In the genomic region with DNA sequence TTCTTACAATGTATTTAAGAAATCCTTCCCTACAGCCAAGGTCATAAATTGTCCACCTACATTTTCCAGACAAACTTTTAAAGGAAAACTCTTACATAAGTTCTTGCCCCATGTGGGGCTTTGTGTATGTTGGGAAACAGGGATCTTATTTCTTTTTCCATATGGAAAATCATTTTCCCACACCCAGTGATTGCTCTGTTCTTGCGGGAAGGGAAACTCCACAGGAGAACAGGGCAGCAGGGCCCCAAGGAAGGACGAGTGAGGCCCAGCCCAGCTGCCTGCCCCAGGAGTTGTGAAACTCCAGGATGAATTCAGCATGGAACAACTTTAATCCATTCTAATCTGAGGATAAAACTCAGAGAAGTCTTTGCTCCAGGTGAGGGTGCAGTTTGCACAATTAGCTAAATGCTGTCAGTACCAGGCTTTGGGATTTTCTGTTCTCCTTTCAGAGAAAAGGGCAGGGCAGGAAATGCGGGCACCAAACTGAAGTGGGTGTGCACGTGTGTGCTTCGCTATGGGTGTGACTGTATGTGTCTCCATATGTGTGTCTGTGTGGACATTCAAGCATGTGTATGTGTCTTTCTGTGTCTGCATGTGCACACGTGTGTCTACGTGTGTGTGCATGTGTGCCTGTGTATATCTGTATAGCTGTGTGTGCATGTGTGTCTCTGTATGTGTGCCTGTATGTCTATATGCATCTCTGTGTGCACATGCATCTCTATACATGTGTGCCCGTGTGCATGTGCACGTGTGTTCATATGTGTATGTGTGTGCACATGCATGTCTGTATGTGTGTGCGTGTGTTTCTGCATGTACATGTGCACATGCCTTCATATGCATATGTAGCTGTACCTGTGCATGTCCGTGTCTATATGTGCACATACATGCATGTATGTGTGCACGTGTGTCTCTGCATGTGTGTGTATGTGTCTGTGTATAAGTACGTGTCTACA, we compare ENCODE assay signal across 10 cellular contexts.
A peak's percentile ranks its signal among the peaks of the same experiment; 100 is the strongest.
DNase-seq lines count a peak whose midpoint lies in the region; ATAC-seq, FAIRE-seq and TF ChIP-seq lines count a peak whose summit lies in the region.
"Had no signal": no experiment of that assay in that cellular context is flagged by ENCODE, and none has a peak within 500 bp of the region (broad histone marks: within the 10 kb centered on the region; RNA-seq: fewer than 3 reads in every experiment).

No MANE protein-coding gene starts in this region.

- H3K4me3 ChIP-seq in PC-9 (no peak overlapping the region), sigmoid colon (no peak overlapping the region)
- H3K4me3 ChIP-seq: adrenal gland had no signal

- CTCF ChIA-PET in PC-9 (lab: Charles Lee) = interaction anchor here (0.6 kb wide), 1 partner anchor 49 kb away, joined by 3 read pairs; no protein-coding TSS in a partner anchor
- CTCF ChIA-PET in Calu3 (lab: Charles Lee) = interaction anchor here (0.6 to 1.8 kb wide), 3 partner anchors 16 to 30 kb away, joined by 3 to 4 read pairs (median 4); no protein-coding TSS in a partner anchor
- CTCF ChIA-PET in activated CD8-positive, alpha-beta memory T cell treated with anti-CD3 and anti-CD28 coated beads, Interleukin-2, amount 10 ng/mL, durations not matched to agents 7 days and 5 days (lab: Charles Lee) = no interaction called here

- peak in 1 of 4 donors; percentile 10 for TF ChIP-seq EP300 in sigmoid colon (IDR thresholded peaks at IDR 0.05)

- ATAC-seq in activated CD8-positive, alpha-beta memory T cell treated with anti-CD3 and anti-CD28 coated beads, Interleukin-2, amount 10 ng/mL, durations not matched to agents 7 days and 5 days = no peak
- ATAC-seq: HCT116 had no signal

- H3K4me1 ChIP-seq in PC-9 (replicated peaks; ENCODE audit: insufficient read depth) (peaks cover 74% of the 10 kb centered on the region), sigmoid colon (peaks cover 0 to 59% (median 47%) of the 10 kb centered on the region in 4 donors)

- no peak overlapping the region for H2AFZ ChIP-seq in PC-9

- H3K79me2 ChIP-seq in PC-9 (ENCODE audit: low read depth) = no peaks in the 10 kb centered on the region

- in situ Hi-C loops in ACHN (cut with HindIII; ENCODE audit: low pct_ligation_motif_present, low pct_unique_long_range_greater_than_20kb, low sequenced_read_pairs) = no loop called here

- POLR2A ChIA-PET in PC-9 (lab: Charles Lee; ENCODE audit: unreplicated experiment) = no interaction called here

- peaks cover 36% of the 10 kb centered on the region for H3F3A ChIP-seq in PC-9 (ENCODE audit: insufficient read depth, low read depth)

- no peaks in the 10 kb centered on the region for H3K9me2 ChIP-seq in PC-9 (ENCODE audit: insufficient read depth)

- no peaks in the 10 kb centered on the region for H4K20me1 ChIP-seq in PC-9 (ENCODE audit: insufficient read depth)

- 52 to 65% methylated on average over 13 of the region's 13 CpGs for WGBS in sigmoid colon, 2 donors

- no TSS peak for BruUV-seq in PC-9 (replicated peaks; lab: Mats Ljungman, UMichigan)
- no TSS peak for BruUV-seq in Calu3 (replicated peaks; lab: Mats Ljungman, UMichigan)

- no peaks in the 10 kb centered on the region for H3K9me3 Mint-ChIP-seq in Calu3 (ENCODE audit: low read depth, unreplicated experiment)
- H3K9me3 Mint-ChIP-seq in activated CD8-positive, alpha-beta memory T cell treated with anti-CD3 and anti-CD28 coated beads, Interleukin-2, amount 10 ng/mL, durations not matched to agents 7 days and 5 days (ENCODE audit: low read depth) = no peaks in the 10 kb centered on the region

- peaks cover 82% of the 10 kb centered on the region for H3K4me1 Mint-ChIP-seq in Calu3 (ENCODE audit: low read depth, unreplicated experiment)
- H3K4me1 Mint-ChIP-seq in activated CD8-positive, alpha-beta memory T cell treated with anti-CD3 and anti-CD28 coated beads, Interleukin-2, amount 10 ng/mL, durations not matched to agents 7 days and 5 days = peaks cover 21% of the 10 kb centered on the region

- no peak for DNase-seq in GM12891 (ENCODE audit: insufficient read length, low spot score)
- no peak for DNase-seq in PC-9
- peak; percentile 70 for DNase-seq in fibroblast of gingiva (ENCODE audit: low read depth)
- DNase-seq in sigmoid colon = peak; percentile 65
- DNase-seq in ACHN = no peak
- DNase-seq in pons (ENCODE audit: low spot score) = no peak
- no peak for DNase-seq in Calu3
- DNase-seq in activated CD8-positive, alpha-beta memory T cell treated with anti-CD3 and anti-CD28 coated beads, Interleukin-2, amount 10 ng/mL, durations not matched to agents 7 days and 5 days = no peak

- H3K36me3 Mint-ChIP-seq in Calu3 (ENCODE audit: insufficient read depth, unreplicated experiment) = peaks cover 12% of the 10 kb centered on the region
- no peaks in the 10 kb centered on the region for H3K36me3 Mint-ChIP-seq in activated CD8-positive, alpha-beta memory T cell treated with anti-CD3 and anti-CD28 coated beads, Interleukin-2, amount 10 ng/mL, durations not matched to agents 7 days and 5 days

- TF ChIP-seq POLR2A in GM12891 (IDR thresholded peaks at IDR 0.05; ENCODE audit: low read depth, low read length) = no peak
- no peak for TF ChIP-seq POLR2A in sigmoid colon (IDR thresholded peaks at IDR 0.05)

- H3K36me3 ChIP-seq in PC-9 (ENCODE audit: low read depth) (no peaks in the 10 kb centered on the region), sigmoid colon (no peaks in the 10 kb centered on the region)
- H3K36me3 ChIP-seq: adrenal gland had no signal

- H3K9me3 ChIP-seq in PC-9 (ENCODE audit: insufficient read depth, low read depth) (no peaks in the 10 kb centered on the region), sigmoid colon (no peaks in the 10 kb centered on the region)
- H3K9me3 ChIP-seq: adrenal gland had no signal

- H3K27ac Mint-ChIP-seq in Calu3 (ENCODE audit: unreplicated experiment) = no peak overlapping the region
- H3K27ac Mint-ChIP-seq in activated CD8-positive, alpha-beta memory T cell treated with anti-CD3 and anti-CD28 coated beads, Interleukin-2, amount 10 ng/mL, durations not matched to agents 7 days and 5 days = no peak overlapping the region

- TF ChIP-seq CTCF in PC-9 (conservative IDR thresholded peaks at IDR 0.05) = no peak
- no peak for TF ChIP-seq CTCF in sigmoid colon (IDR thresholded peaks at IDR 0.05)
- TF ChIP-seq CTCF in Calu3 (IDR thresholded peaks at IDR 0.05; ENCODE audit: unreplicated experiment) = no peak

- FAIRE-seq in GM12891 (lab: Jason Lieb, UNC) = peak; percentile 35

- H3K4me2 ChIP-seq in PC-9 = peak overlapping the region; percentile 70

- intact Hi-C loops in PC-9 (cut with micrococcal nuclease; ENCODE audit: unreplicated experiment) (no loop called here), sigmoid colon (cut with DNase I) (no loop called here), Calu3 (cut with micrococcal nuclease; ENCODE audit: unreplicated experiment) (no loop called here)

- peak overlapping the region; percentile 71 for H3K27ac ChIP-seq in PC-9
- H3K27ac ChIP-seq in sigmoid colon = peak overlapping the region; percentile 59 to 85 (median 80)

- no peak overlapping the region for H3K4me3 Mint-ChIP-seq in Calu3 (ENCODE audit: low read depth, unreplicated experiment)
- no peak overlapping the region for H3K4me3 Mint-ChIP-seq in activated CD8-positive, alpha-beta memory T cell treated with anti-CD3 and anti-CD28 coated beads, Interleukin-2, amount 10 ng/mL, durations not matched to agents 7 days and 5 days

- no peaks in the 10 kb centered on the region for H3K27me3 Mint-ChIP-seq in Calu3 (ENCODE audit: unreplicated experiment)
- peaks cover 5% of the 10 kb centered on the region for H3K27me3 Mint-ChIP-seq in activated CD8-positive, alpha-beta memory T cell treated with anti-CD3 and anti-CD28 coated beads, Interleukin-2, amount 10 ng/mL, durations not matched to agents 7 days and 5 days

- H3K27me3 ChIP-seq in PC-9 (ENCODE audit: insufficient read depth, low read depth) (no peaks in the 10 kb centered on the region), sigmoid colon (no peaks in the 10 kb centered on the region)
- H3K27me3 ChIP-seq: adrenal gland had no signal

TF ChIP-seq in GM12891, 5 proteins besides CTCF, POLR2A, EP300 and RAD21:
- TF ChIP-seq TAF1 (IDR thresholded peaks at IDR 0.05; ENCODE audit: low read depth, low read length) (no peak), POU2F2 (IDR thresholded peaks at IDR 0.05; ENCODE audit: low read depth, low read length) (no peak), POLR2AphosphoS5 (IDR thresholded peaks at IDR 0.05; ENCODE audit: low read depth, low read length) (no peak), SPI1 (IDR thresholded peaks at IDR 0.05; ENCODE audit: low read depth, low read length) (no peak), PAX5 (IDR thresholded peaks at IDR 0.05; ENCODE audit: insufficient read depth, low read length, severe bottlenecking) (no peak)

Comparison
In these comparisons a context has a peak if more than half of its experiments do, and no peak if none do; other contexts are left out.
1. DNase-seq: peak in fibroblast of gingiva (single experiment) and sigmoid colon (single experiment); none in GM12891 (single experiment), PC-9 (0 of 2), ACHN (single experiment), pons (single experiment), Calu3 (single experiment) and activated CD8-positive, alpha-beta memory T cell treated with anti-CD3 and anti-CD28 coated beads, Interleukin-2, amount 10 ng/mL, durations not matched to agents 7 days and 5 days (single experiment).